20 cellular contexts compared by ENCODE assay signal in genomic region chr14:94775875-94776217, GRCh38. TPM values are rescaled to one million over a fixed set of nuclear protein-coding genes. Genes with fewer than 3 reads are reported as not detected.
DNase-seq lines count a peak whose midpoint lies in the region; ATAC-seq and TF ChIP-seq lines count a peak whose summit lies in the region.
"Had no signal": no experiment of that assay in that cellular context is flagged by ENCODE, and none has a peak within 500 bp of the region (broad histone marks: within the 10 kb centered on the region; RNA-seq: fewer than 3 reads in every experiment).

No MANE protein-coding gene starts in this region.

- peaks cover 45 to 63% of the 10 kb centered on the region in 2 experiments for H3K4me1 Mint-ChIP-seq in H9
- peaks cover 8% of the 10 kb centered on the region for H3K4me1 Mint-ChIP-seq in T-helper 17 cell
- no peaks in the 10 kb centered on the region for H3K4me1 Mint-ChIP-seq in stimulated activated memory B cell treated with anti-CD40 and anti-IgM and Interleukin-4, amounts not matched to agents 10 μg/mL and 1 μg/mL and 100 μg/mL, for 72 hours

- no peak overlapping the region for H2AK5ac ChIP-seq in H9 (ENCODE audit: insufficient read length, low read length)

- H3K79me2 ChIP-seq in H9 (ENCODE audit: insufficient read depth, low read length) (no peaks in the 10 kb centered on the region), hepatocyte (no peaks in the 10 kb centered on the region)

- no peak overlapping the region for H3T11ph ChIP-seq in H9 (ENCODE audit: low read length)

- no CpG with 5 or more reads among the region's 2 CpGs for WGBS in H9 (ENCODE audit: extremely low coverage, insufficient read length, low lambda C conversion rate)
- 7% methylated on average over 2 of the region's 2 CpGs for WGBS in hepatocyte (ENCODE audit: low lambda C conversion rate, missing lambda C conversion rate)

- H2BK5ac ChIP-seq in H9 (ENCODE audit: insufficient read length, low read length) = no peak overlapping the region

- peaks cover 0 to 3% of the 10 kb centered on the region in 2 experiments; a peak in 2 of 5 replicates for H3K9me3 Mint-ChIP-seq in H9
- no peaks in the 10 kb centered on the region for H3K9me3 Mint-ChIP-seq in stimulated activated memory B cell treated with anti-CD40 and anti-IgM and Interleukin-4, amounts not matched to agents 10 μg/mL and 1 μg/mL and 100 μg/mL, for 72 hours

- H3K9me2 ChIP-seq in hepatocyte (replicated peaks; ENCODE audit: insufficient read depth) = no peaks in the 10 kb centered on the region

- H2BK120ac ChIP-seq in H9 (ENCODE audit: low read depth, low read length, poor library complexity, severe bottlenecking) = no peak overlapping the region

- H4K8ac ChIP-seq in H9 (replicated peaks; ENCODE audit: insufficient read length, low read depth, low read length) = no peak overlapping the region

- no peak overlapping the region for H3K9ac ChIP-seq in H9 (ENCODE audit: extremely low read depth, insufficient read length, low read length)

- no peaks in the 10 kb centered on the region for H3K9me3 ChIP-seq in H9 (ENCODE audit: control insufficient read depth, low read depth, low read length)
- no peaks in the 10 kb centered on the region for H3K9me3 ChIP-seq in T-helper 17 cell (ENCODE audit: control insufficient read depth, low read length, poor library complexity, severe bottlenecking)
- no peaks in the 10 kb centered on the region for H3K9me3 ChIP-seq in hepatocyte (ENCODE audit: low read depth)
- no peaks in the 10 kb centered on the region for H3K9me3 ChIP-seq in left ventricle myocardium inferior (replicated peaks)
- H3K9me3 ChIP-seq: BE2C, MG63, testis had no signal

- H2BK15ac ChIP-seq in H9 (ENCODE audit: low read depth, low read length) = no peak overlapping the region

- H3K27me3 Mint-ChIP-seq in H9 (ENCODE audit: low read depth) = peaks cover 100% of the 10 kb centered on the region
- peaks cover 98% of the 10 kb centered on the region for H3K27me3 Mint-ChIP-seq in T-helper 17 cell
- peaks cover 77% of the 10 kb centered on the region for H3K27me3 Mint-ChIP-seq in stimulated activated memory B cell treated with anti-CD40 and anti-IgM and Interleukin-4, amounts not matched to agents 10 μg/mL and 1 μg/mL and 100 μg/mL, for 72 hours

- no peak overlapping the region for H4K91ac ChIP-seq in H9 (ENCODE audit: insufficient read length, low read depth, low read length)

- H3K36me3 ChIP-seq in hepatocyte (replicated peaks; ENCODE audit: insufficient read depth, low read depth) = no peaks in the 10 kb centered on the region
- no peaks in the 10 kb centered on the region for H3K36me3 ChIP-seq in left ventricle myocardium inferior
- H3K36me3 ChIP-seq: BE2C, MG63 had no signal

- TF ChIP-seq CTCF in AG10803 (conservative IDR thresholded peaks at IDR 0.05; ENCODE audit: low read length) (no peak), H9 (conservative IDR thresholded peaks at IDR 0.05) (no peak), hepatocyte (IDR thresholded peaks at IDR 0.05; ENCODE audit: poor library complexity) (no peak), left ventricle myocardium inferior (IDR thresholded peaks at IDR 0.05; ENCODE audit: borderline replicate concordance) (no peak)

- no peak overlapping the region for H2BK20ac ChIP-seq in H9 (ENCODE audit: low read depth, low read length, poor library complexity, severe bottlenecking)

- H3K23ac ChIP-seq in H9 (ENCODE audit: insufficient read length, low read depth, low read length) = no peak overlapping the region

- no peak overlapping the region for H3K14ac ChIP-seq in H9 (ENCODE audit: insufficient read depth, low read length)

- H3K27ac ChIP-seq in H9 (ENCODE audit: insufficient read length, low read depth, low read length) (no peak overlapping the region), hepatocyte (no peak overlapping the region), left ventricle myocardium inferior (replicated peaks) (no peak overlapping the region)
- H3K27ac ChIP-seq: testis had no signal

- no peak overlapping the region for H4K5ac ChIP-seq in H9 (ENCODE audit: insufficient read length, low read depth, low read length)

- no peak overlapping the region for H3K27ac Mint-ChIP-seq in H9
- H3K27ac Mint-ChIP-seq in T-helper 17 cell = no peak overlapping the region
- no peak overlapping the region for H3K27ac Mint-ChIP-seq in stimulated activated memory B cell treated with anti-CD40 and anti-IgM and Interleukin-4, amounts not matched to agents 10 μg/mL and 1 μg/mL and 100 μg/mL, for 72 hours
- H3K27ac Mint-ChIP-seq: dendritic cell treated with granulocyte-macrophage colony-stimulating factor and Interleukin-4, amounts not matched to agents 40 ng/mL and 50 ng/mL, for 4 days had no signal

- H3K79me1 ChIP-seq in H9 (ENCODE audit: insufficient read depth, low read depth, low read length, poor library complexity, severe bottlenecking) = no peaks in the 10 kb centered on the region

- H3K4me1 ChIP-seq in H9 (ENCODE audit: insufficient read depth, low read length) (0 out of 2 replicates have a peak, but pooled peaks cover 5% of the 10 kb centered on the region), hepatocyte (ENCODE audit: insufficient read depth) (peaks cover 9% of the 10 kb centered on the region), left ventricle myocardium inferior (peaks cover 11% of the 10 kb centered on the region)
- H3K4me1 ChIP-seq: BE2C, testis had no signal

- no peak overlapping the region for H3K4ac ChIP-seq in H9 (ENCODE audit: low read depth, low read length)

- no peaks in the 10 kb centered on the region for H4K20me1 ChIP-seq in H9 (ENCODE audit: control insufficient read depth, insufficient read depth, insufficient read length)
- no peaks in the 10 kb centered on the region for H4K20me1 ChIP-seq in hepatocyte (ENCODE audit: insufficient read depth, poor library complexity, severe bottlenecking)

- no peaks in the 10 kb centered on the region for H3K36me3 Mint-ChIP-seq in H9 (ENCODE audit: insufficient read depth in 1 of 3, low read depth in 3 of 3)
- H3K36me3 Mint-ChIP-seq in T-helper 17 cell (ENCODE audit: low read depth) = peaks cover 2% of the 10 kb centered on the region
- no peaks in the 10 kb centered on the region for H3K36me3 Mint-ChIP-seq in stimulated activated memory B cell treated with anti-CD40 and anti-IgM and Interleukin-4, amounts not matched to agents 10 μg/mL and 1 μg/mL and 100 μg/mL, for 72 hours

- H2AFZ ChIP-seq in H9 (ENCODE audit: low read length) (no peak overlapping the region), hepatocyte (no peak overlapping the region)

- ATAC-seq in T-helper 17 cell = no peak
- ATAC-seq in HG03565 (IDR thresholded peaks at IDR 0.05; ENCODE audit: unreplicated experiment) = no peak
- no peak for ATAC-seq in stimulated activated memory B cell treated with anti-CD40 and anti-IgM and Interleukin-4, amounts not matched to agents 10 μg/mL and 1 μg/mL and 100 μg/mL, for 72 hours
- ATAC-seq: sciatic nerve had no signal

- H3K4me2 ChIP-seq in H9 (ENCODE audit: insufficient read depth, insufficient read length, low read length) (peak overlapping the region; percentile 48), hepatocyte (peak overlapping the region; percentile 4)

- intact Hi-C loops in left ventricle myocardium inferior (cut with micrococcal nuclease) = no loop called here

- peaks cover 56% of the 10 kb centered on the region for H3K27me3 ChIP-seq in H9 (ENCODE audit: insufficient read depth, low read length)
- peaks cover 85% of the 10 kb centered on the region for H3K27me3 ChIP-seq in hepatocyte
- peaks cover 100% of the 10 kb centered on the region for H3K27me3 ChIP-seq in left ventricle myocardium inferior (ENCODE audit: low read depth)
- H3K27me3 ChIP-seq: MG63 had no signal

- no peak overlapping the region for H3K4me3 ChIP-seq in AG10803 (ENCODE audit: low read length)
- H3K4me3 ChIP-seq in hepatocyte = no peak overlapping the region
- H3K4me3 ChIP-seq in left ventricle myocardium inferior = no peak overlapping the region
- H3K4me3 ChIP-seq: MG63, testis had no signal

- H3K23me2 ChIP-seq in H9 (ENCODE audit: insufficient read length, low read depth, low read length, poor library complexity, severe bottlenecking) = no peaks in the 10 kb centered on the region

- H3K4me3 Mint-ChIP-seq in H9 (peak overlapping the region in 1 of 2 experiments; percentile 66; a peak in 2 of 5 replicates), T-helper 17 cell (peak overlapping the region; percentile 4)
- H3K4me3 Mint-ChIP-seq in stimulated activated memory B cell treated with anti-CD40 and anti-IgM and Interleukin-4, amounts not matched to agents 10 μg/mL and 1 μg/mL and 100 μg/mL, for 72 hours = no peak overlapping the region
- H3K4me3 Mint-ChIP-seq: dendritic cell treated with granulocyte-macrophage colony-stimulating factor and Interleukin-4, amounts not matched to agents 40 ng/mL and 50 ng/mL, for 4 days had no signal

- DNase-seq in AG10803 (ENCODE audit: low read depth) (peak; percentile 31), H9 (no peak), T-helper 17 cell (no peak), hepatocyte (ENCODE audit: low spot score) (no peak), left ventricle myocardium inferior (no peak)
- no peak for DNase-seq in stimulated activated CD4-positive, alpha-beta T cell treated with anti-CD3 and anti-CD28 coated beads, Interleukin-15, amount 100 ng/mL, for 24 hours
- DNase-seq: BE2C; GOT3; MG63; NCI-H2081 treated with DMSO at 0.1 percent for 48 hours; NCI-H69; stimulated activated CD4-positive, alpha-beta T cell treated with anti-CD3 and anti-CD28 coated beads, Interleukin-2, amount 100 ng/mL, for 48 hours; testis had no signal

- H2BK12ac ChIP-seq in H9 (ENCODE audit: insufficient read length, low read depth, low read length) = no peak overlapping the region

- no peak overlapping the region for H3K56ac ChIP-seq in H9 (ENCODE audit: insufficient read length, low read depth, low read length)

- H3K18ac ChIP-seq in H9 (ENCODE audit: insufficient read length, low read depth, low read length) = no peak overlapping the region

RNA-seq across cellular contexts. Expression of gene GSC, which starts 5.9 kb away (rescaled TPM):
- total RNA-seq in H9 (2021) (0.22 TPM in 1 of 2 replicates, not detected in the other), T-helper 17 cell (under 1 TPM; 0.52 to 0.60 TPM), hepatocyte (0.17 TPM in 1 of 2 replicates, not detected in the other), left ventricle myocardium inferior (0.66 TPM)
- polyA plus RNA-seq in hepatocyte = 0.30 TPM in 1 of 2 replicates, not detected in the other
- total RNA-seq: activated CD8-positive, alpha-beta memory T cell treated with anti-CD3 and anti-CD28 coated beads for 36 hours; mucosa of gallbladder had no signal
- polyA plus RNA-seq: aorta had no signal
